8 cellular contexts compared by ENCODE assay signal in genomic region chr3:39150170-39150802, GRCh38. TPM values are rescaled to one million over a fixed set of nuclear protein-coding genes. Genes with fewer than 3 reads are reported as not detected.
DNase-seq lines count a peak whose midpoint lies in the region; ATAC-seq, FAIRE-seq and TF ChIP-seq lines count a peak whose summit lies in the region.

No MANE protein-coding gene starts in this region.

- peak overlapping the region; percentile 95 for H3K4me3 ChIP-seq in A549
- peak overlapping the region; percentile 87 for H3K4me3 ChIP-seq in GM23338

- H3K27me3 Mint-ChIP-seq in GM23338 (ENCODE audit: insufficient read depth, low read depth, poor library complexity) (peaks cover 33% of the 10 kb centered on the region), type B pancreatic cell (peaks cover 8% of the 10 kb centered on the region)
- no peaks in the 10 kb centered on the region for H3K27me3 Mint-ChIP-seq in activated naive CD8-positive, alpha-beta T cell

- H4K20me1 ChIP-seq in GM23338 (replicated peaks; ENCODE audit: insufficient read depth), result peaks cover 6% of the 10 kb centered on the region

- H3F3A ChIP-seq in GM23338 (replicated peaks; ENCODE audit: low read depth), result peaks cover 11% of the 10 kb centered on the region

- no peak for ATAC-seq in A549
- no peak for ATAC-seq in GM23338
- ATAC-seq in left lobe of liver, result no peak
- ATAC-seq in HG03457 (IDR thresholded peaks at IDR 0.05; ENCODE audit: unreplicated experiment), result no peak
- no peak for ATAC-seq in HG02642 (IDR thresholded peaks at IDR 0.05; ENCODE audit: poor library complexity, unreplicated experiment)

- CTCF ChIA-PET in A549 (lab: Yijun Ruan, JAX), result interaction anchor here (0.7 to 2.4 kb wide), 4 partner anchors 10 to 121 kb away, joined by 3 to 7 read pairs (median 3); no protein-coding TSS in a partner anchor

- no peaks in the 10 kb centered on the region for H3K9me2 ChIP-seq in GM23338 (ENCODE audit: insufficient read depth)

- peaks cover 11% of the 10 kb centered on the region; the same call in 1 of the 2 replicates for H3K36me3 ChIP-seq in GM23338 (ENCODE audit: insufficient read depth)

- H3K27me3 ChIP-seq in GM23338 (ENCODE audit: insufficient read depth), result no peaks in the 10 kb centered on the region

- H3K27ac Mint-ChIP-seq in GM23338 (peak overlapping the region; percentile 92), type B pancreatic cell (peak overlapping the region; percentile 99)
- peak overlapping the region; percentile 98 for H3K27ac Mint-ChIP-seq in activated naive CD8-positive, alpha-beta T cell

- H3K4me2 ChIP-seq in A549, result peak overlapping the region; percentile 99
- H3K4me2 ChIP-seq in GM23338, result peak overlapping the region; percentile 99

- POLR2A ChIA-PET in A549 (lab: Yijun Ruan, JAX), result interaction anchor here (0.6 to 2.0 kb wide), 7 partner anchors 9 to 43 kb away, joined by 3 to 9 read pairs (median 5); partner anchors contain the start of genes GORASP1 and TTC21A

- TF ChIP-seq CTCF in A549 (IDR thresholded peaks at IDR 0.05) (no peak), GM23338 (conservative IDR thresholded peaks at IDR 0.05; ENCODE audit: low read depth in 2 of 2) (no peak), type B pancreatic cell (conservative IDR thresholded peaks at IDR 0.05) (peak; percentile 25)

- FAIRE-seq in A549 (lab: Jason Lieb, UNC), result no peak

- TF ChIP-seq EP300 in A549 (IDR thresholded peaks at IDR 0.05), result no peak

- peaks cover 14% of the 10 kb centered on the region for H3K36me3 Mint-ChIP-seq in GM23338 (ENCODE audit: low read depth)
- H3K36me3 Mint-ChIP-seq in activated naive CD8-positive, alpha-beta T cell, result peaks cover 26% of the 10 kb centered on the region
- peaks cover 11% of the 10 kb centered on the region for H3K36me3 Mint-ChIP-seq in type B pancreatic cell

- WGBS in A549 (ENCODE audit: missing lambda C conversion rate), result 29% methylated on average over 4 of the region's 5 CpGs

- no peak for TF ChIP-seq POLR2A in A549 (IDR thresholded peaks at IDR 0.05; ENCODE audit: low read length)

- H3K4me1 Mint-ChIP-seq in GM23338, result peaks cover 77% of the 10 kb centered on the region
- H3K4me1 Mint-ChIP-seq in activated naive CD8-positive, alpha-beta T cell (ENCODE audit: low read depth), result peaks cover 75% of the 10 kb centered on the region
- H3K4me1 Mint-ChIP-seq in type B pancreatic cell (ENCODE audit: unreplicated experiment), result peaks cover 74% of the 10 kb centered on the region

- peak overlapping the region; percentile 84 for H3K4me3 Mint-ChIP-seq in GM23338
- peak overlapping the region; percentile 97 for H3K4me3 Mint-ChIP-seq in activated naive CD8-positive, alpha-beta T cell
- H3K4me3 Mint-ChIP-seq in type B pancreatic cell, result peak overlapping the region; percentile 96

- H3K4me1 ChIP-seq in A549 (peaks cover 68% of the 10 kb centered on the region), GM23338 (ENCODE audit: insufficient read depth) (peaks cover 60% of the 10 kb centered on the region)

- peak overlapping the region; percentile 94 to 96 for H3K27ac ChIP-seq in A549
- peak overlapping the region; percentile 94 for H3K27ac ChIP-seq in GM23338 (ENCODE audit: low read depth)

- H2AFZ ChIP-seq in GM23338, result no peak overlapping the region

- DNase-seq in A549 (ENCODE audit: low read depth in 1 of 2, low spot score in 1 of 2) (no peak), GM23338 (ENCODE audit: low spot score) (no peak), left lobe of liver (ENCODE audit: low spot score) (peak; percentile 45), type B pancreatic cell (ENCODE audit: extremely low spot score, unreplicated experiment) (no peak), DMS79 (lab: John Stamatoyannopoulos, UW) (no peak)

- TF ChIP-seq RAD21 in A549 (conservative IDR thresholded peaks at IDR 0.05 in 1 of 2, IDR thresholded peaks at IDR 0.05 in 1 of 2), result no peak

- H3K9me3 ChIP-seq in A549, result no peaks in the 10 kb centered on the region

- H3K79me2 ChIP-seq in GM23338 (replicated peaks; ENCODE audit: insufficient read depth), result peaks cover 46% of the 10 kb centered on the region

- H3K9me3 Mint-ChIP-seq in GM23338 (no peaks in the 10 kb centered on the region; the same call in 2 of the 3 replicates), type B pancreatic cell (no peaks in the 10 kb centered on the region)
- no peaks in the 10 kb centered on the region for H3K9me3 Mint-ChIP-seq in activated naive CD8-positive, alpha-beta T cell (ENCODE audit: low read depth)

TF ChIP-seq in A549, 52 proteins besides CTCF, POLR2A, EP300 and RAD21:
- TF ChIP-seq CBX2 (IDR thresholded peaks at IDR 0.05; ENCODE audit: borderline replicate concordance, low read depth), result no peak
- TF ChIP-seq HOXB13 (CRISPR knock-in tag; IDR thresholded peaks at IDR 0.05; ENCODE audit: low read depth), result no peak
- TF ChIP-seq HEYL (CRISPR knock-in tag; IDR thresholded peaks at IDR 0.05), result no peak
- TF ChIP-seq RFX5 (IDR thresholded peaks at IDR 0.05), result no peak
- no peak for TF ChIP-seq MYC (IDR thresholded peaks at IDR 0.05; ENCODE audit: borderline replicate concordance, low read length)

TF ChIP-seq in GM23338, 12 proteins besides CTCF, POLR2A, EP300 and RAD21 (continues in another document):
- TF ChIP-seq EZH2 (IDR thresholded peaks at IDR 0.05; ENCODE audit: low read depth, unreplicated experiment) (no peak), REST (IDR thresholded peaks at IDR 0.05; ENCODE audit: unreplicated experiment) (no peak), CREB1 (CRISPR knock-in tag; IDR thresholded peaks at IDR 0.05; ENCODE audit: low read depth) (no peak), NANOG (IDR thresholded peaks at IDR 0.05; ENCODE audit: borderline replicate concordance) (no peak)

RNA-seq across cellular contexts. Expression of gene CSRNP1, which starts 3.1 kb away (rescaled TPM):
- polyA plus RNA-seq in A549 (2011; rRNA removed) (15.5 and 15.6 TPM in 2 replicates), A549 (2017; fragmentation: RNase III; extraction: RNeasy Plus Mini Kit Qiagen cat#74134 plus additional on column Dnase treatment) (10.7 to 12.9 TPM (median 12.0 TPM) in 3 replicates), GM23338 (2016; fragmentation: Nextera tagmentation; extraction: Ambion mirVana) (4.7 and 4.9 TPM in 2 replicates)
- polyA plus RNA-seq in A549 (2012; cell fraction: cytosol; rRNA removed), result 15.8 and 22.0 TPM in 2 replicates
- polyA plus RNA-seq in A549 (2012; cell fraction: nucleus; rRNA removed), result 40.2 and 41.8 TPM in 2 replicates
- 36.0 and 40.0 TPM in 2 replicates for polyA minus RNA-seq in A549 (2011; rRNA and poly(A)+ RNA removed)
- total RNA-seq in GM23338 (2014; rRNA removed; shearing (Covaris generic)), result 8.3 and 10.0 TPM in 2 replicates
- total RNA-seq in left lobe of liver (9.0 TPM), type B pancreatic cell (ENCODE audit: low replicate concordance) (7.5 and 24.5 TPM in 2 replicates)

RNA-seq across cellular contexts. Expression of gene XIRP1, which starts 42.1 kb away (rescaled TPM):
- polyA plus RNA-seq in A549 (2011; rRNA removed) (not detected in 2 replicates), A549 (2017; fragmentation: RNase III; extraction: RNeasy Plus Mini Kit Qiagen cat#74134 plus additional on column Dnase treatment) (not detected in 3 replicates), GM23338 (2016; fragmentation: Nextera tagmentation; extraction: Ambion mirVana) (0.03 TPM in 1 of 2 replicates, not detected in the other)
- polyA plus RNA-seq in A549 (2012; cell fraction: cytosol; rRNA removed), result not detected in 2 replicates
- polyA plus RNA-seq in A549 (2012; cell fraction: nucleus; rRNA removed), result not detected in 2 replicates
- not detected in 2 replicates for polyA minus RNA-seq in A549 (2011; rRNA and poly(A)+ RNA removed)
- total RNA-seq in GM23338 (2014; rRNA removed; shearing (Covaris generic)), result not detected in 2 replicates
- total RNA-seq in left lobe of liver (not detected), type B pancreatic cell (ENCODE audit: low replicate concordance) (0.12 TPM in 1 of 2 replicates, not detected in the other)

RNA-seq across cellular contexts. Expression of gene TTC21A, which starts 42.8 kb away (rescaled TPM):
- polyA plus RNA-seq in A549 (2011; rRNA removed), result 1.4 and 2.0 TPM in 2 replicates
- polyA plus RNA-seq in A549 (2012; cell fraction: cytosol; rRNA removed), result 0.84 and 1.1 TPM in 2 replicates
- polyA plus RNA-seq in A549 (2012; cell fraction: nucleus; rRNA removed), result 5.0 and 6.6 TPM in 2 replicates
- 1.1 to 1.5 TPM (median 1.1 TPM) in 3 replicates for polyA plus RNA-seq in A549 (2017; fragmentation: RNase III; extraction: RNeasy Plus Mini Kit Qiagen cat#74134 plus additional on column Dnase treatment)
- polyA minus RNA-seq in A549 (2011; rRNA and poly(A)+ RNA removed), result 3.0 and 6.0 TPM in 2 replicates
- 2.0 and 2.1 TPM in 2 replicates for total RNA-seq in GM23338 (2014; rRNA removed; shearing (Covaris generic))
- polyA plus RNA-seq in GM23338 (2016; fragmentation: Nextera tagmentation; extraction: Ambion mirVana), result 1.8 and 2.5 TPM in 2 replicates
- 2.3 TPM for total RNA-seq in left lobe of liver
- total RNA-seq in type B pancreatic cell (ENCODE audit: low replicate concordance), result 9.8 and 10.3 TPM in 2 replicates

RNA-seq across cellular contexts. Expression of gene GORASP1, which starts 42.9 kb away (rescaled TPM):
- polyA plus RNA-seq in A549 (2011; rRNA removed) (30.3 and 38.9 TPM in 2 replicates), A549 (2017; fragmentation: RNase III; extraction: RNeasy Plus Mini Kit Qiagen cat#74134 plus additional on column Dnase treatment) (27.4 to 36.3 TPM (median 32.3 TPM) in 3 replicates), GM23338 (2016; fragmentation: Nextera tagmentation; extraction: Ambion mirVana) (8.5 and 10.3 TPM in 2 replicates)
- 28.3 and 35.0 TPM in 2 replicates for polyA plus RNA-seq in A549 (2012; cell fraction: cytosol; rRNA removed)
- polyA plus RNA-seq in A549 (2012; cell fraction: nucleus; rRNA removed), result 90.4 and 93.9 TPM in 2 replicates
- polyA minus RNA-seq in A549 (2011; rRNA and poly(A)+ RNA removed), result 44.6 and 45.2 TPM in 2 replicates
- total RNA-seq in GM23338 (2014; rRNA removed; shearing (Covaris generic)), result 32.7 and 38.3 TPM in 2 replicates
- total RNA-seq in left lobe of liver (39.4 TPM), type B pancreatic cell (ENCODE audit: low replicate concordance) (76.5 and 98.4 TPM in 2 replicates)
